In the genomic region with DNA sequence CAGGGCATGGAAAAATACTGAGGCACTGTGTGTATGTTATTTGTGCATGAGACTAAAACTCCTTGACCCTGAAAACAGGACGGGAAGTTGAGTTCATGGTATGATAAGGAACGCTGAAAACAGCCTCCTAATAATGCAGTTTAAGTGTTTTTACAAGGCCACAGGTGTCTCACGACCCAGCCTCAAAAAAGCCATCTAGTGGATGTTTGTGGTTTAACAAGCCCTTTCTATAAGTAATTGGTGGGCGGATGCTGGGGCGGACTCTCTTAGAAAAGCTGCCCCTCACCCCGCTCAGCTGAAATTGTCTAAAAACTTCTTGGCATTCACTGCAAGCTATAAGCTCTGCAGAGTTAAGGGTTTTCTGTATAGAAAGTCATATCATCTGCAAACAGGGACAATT, we compare ENCODE assay signal across 32 cellular contexts.
A peak's percentile ranks its signal among the peaks of the same experiment; 100 is the strongest.
DNase-seq lines count a peak whose midpoint lies in the region; ATAC-seq and TF ChIP-seq lines count a peak whose summit lies in the region.
"Had no signal": no experiment of that assay in that cellular context is flagged by ENCODE, and none has a peak within 500 bp of the region (broad histone marks: within the 10 kb centered on the region; RNA-seq: fewer than 3 reads in every experiment).

No MANE protein-coding gene starts in this region.

- H3K9me3 Mint-ChIP-seq in HFFc6: peaks cover 48% of the 10 kb centered on the region

- H3K4me1 Mint-ChIP-seq in HFFc6 (ENCODE audit: low read depth): no peaks in the 10 kb centered on the region
- H3K4me1 Mint-ChIP-seq: activated naive CD4-positive, alpha-beta T cell treated with anti-CD3 and anti-CD28 coated beads, Interleukin-2, amount 10 ng/mL, durations not matched to agents 7 days and 5 days; brain; immature natural killer cell; neural progenitor cell; stimulated activated naive CD8-positive, alpha-beta T cell treated with anti-CD3 and anti-CD28 coated beads, Interleukin-15, amount 100 ng/mL, for 72 hours had no signal

- BruUV-seq in PC-3 (replicated peaks; lab: Mats Ljungman, UMichigan): no TSS peak

- CTCF ChIA-PET in PC-3 (lab: Charles Lee): no interaction called here

- no peaks in the 10 kb centered on the region for H3K79me2 ChIP-seq in PC-3 (ENCODE audit: low read length)
- H3K79me2 ChIP-seq: parathyroid adenoma had no signal

- POLR2A ChIA-PET in PC-3 (lab: Charles Lee; ENCODE audit: unreplicated experiment): no interaction called here

- no peak overlapping the region for H3K4me3 Mint-ChIP-seq in HFFc6
- H3K4me3 Mint-ChIP-seq: activated CD4-positive, alpha-beta memory T cell treated with anti-CD3 and anti-CD28 coated beads for 36 hours; activated naive CD4-positive, alpha-beta T cell treated with anti-CD3 and anti-CD28 coated beads, Interleukin-2, amount 10 ng/mL, durations not matched to agents 7 days and 5 days; brain; IgD-negative memory B cell; immature natural killer cell; memory B cell; neural progenitor cell; stimulated activated naive CD8-positive, alpha-beta T cell treated with anti-CD3 and anti-CD28 coated beads, Interleukin-15, amount 100 ng/mL, for 72 hours had no signal

- ATAC-seq in PC-3: no peak
- no peak for ATAC-seq in HG02798 (IDR thresholded peaks at IDR 0.05; ENCODE audit: poor library complexity, unreplicated experiment)
- ATAC-seq: heart right ventricle; left lobe of liver; stimulated activated naive CD8-positive, alpha-beta T cell treated with anti-CD3 and anti-CD28 coated beads, Interleukin-15, amount 100 ng/mL, for 72 hours had no signal

- peaks cover 27% of the 10 kb centered on the region for H3K36me3 Mint-ChIP-seq in HFFc6 (ENCODE audit: low read depth)

- H3K4me1 ChIP-seq in PC-3 (ENCODE audit: insufficient read depth, low read length) (no peaks in the 10 kb centered on the region), iPS DF 6.9 (ENCODE audit: control insufficient read depth, insufficient read depth, low read length) (no peaks in the 10 kb centered on the region)
- H3K4me1 ChIP-seq: heart right ventricle, neural progenitor cell, parathyroid adenoma, thyroid gland, vagina had no signal

- no peak overlapping the region for H3K4me2 ChIP-seq in PC-3 (ENCODE audit: low read length)
- H3K4me2 ChIP-seq: neural progenitor cell, smooth muscle cell had no signal

- H3K9me2 ChIP-seq in PC-3 (replicated peaks; ENCODE audit: low read length): no peaks in the 10 kb centered on the region

- no peaks in the 10 kb centered on the region for H3K27me3 Mint-ChIP-seq in HFFc6 (ENCODE audit: insufficient read depth)
- H3K27me3 Mint-ChIP-seq: activated CD4-positive, alpha-beta memory T cell treated with anti-CD3 and anti-CD28 coated beads for 36 hours; activated naive CD4-positive, alpha-beta T cell treated with anti-CD3 and anti-CD28 coated beads, Interleukin-2, amount 10 ng/mL, durations not matched to agents 7 days and 5 days; brain; IgD-negative memory B cell; memory B cell; stimulated activated naive CD8-positive, alpha-beta T cell treated with anti-CD3 and anti-CD28 coated beads, Interleukin-15, amount 100 ng/mL, for 72 hours had no signal

- peak; percentile 11; the same call in 1 of the 2 replicates for TF ChIP-seq CTCF in HFFc6 (IDR thresholded peaks at IDR 0.05)
- 0 out of 2 replicates have a peak, but pooled peaks have one; percentile 27 for TF ChIP-seq CTCF in PC-3 (conservative IDR thresholded peaks at IDR 0.05; ENCODE audit: low read depth, low read length)

- H3K27ac ChIP-seq in PC-3 (ENCODE audit: low read length) (no peak overlapping the region), iPS DF 6.9 (ENCODE audit: low read length) (no peak overlapping the region)
- H3K27ac ChIP-seq: epithelial cell of prostate, heart right ventricle, neural progenitor cell, parathyroid adenoma, thyroid gland, vagina had no signal

- H2AFZ ChIP-seq in PC-3 (ENCODE audit: low read length): no peak overlapping the region
- H2AFZ ChIP-seq: neural progenitor cell, parathyroid adenoma had no signal

- H3K27me3 ChIP-seq in PC-3 (ENCODE audit: low read length) (no peaks in the 10 kb centered on the region), iPS DF 6.9 (ENCODE audit: control insufficient read depth, insufficient read depth, low read length) (no peaks in the 10 kb centered on the region)
- H3K27me3 ChIP-seq: heart right ventricle, neural progenitor cell, thyroid gland, vagina had no signal

- H3K9ac ChIP-seq in PC-3 (ENCODE audit: low read length): no peak overlapping the region
- H3K9ac ChIP-seq: neural progenitor cell, parathyroid adenoma had no signal

- DNase-seq in NCI-H82 (lab: John Stamatoyannopoulos, UW) (peak; percentile 0), NCI-H82 treated with DMSO at 0.1 percent for 48 hours (lab: John Stamatoyannopoulos, UW; ENCODE audit: unreplicated experiment) (no peak), HFFc6 (no peak), PC-3 (no peak), iPS DF 6.9 (ENCODE audit: low read depth, low spot score) (peak; percentile 2), DMS153 treated with DMSO at 0.1 percent for 48 hours (lab: John Stamatoyannopoulos, UW; ENCODE audit: unreplicated experiment) (no peak)
- DNase-seq in activated CD4-positive, alpha-beta T cell treated with anti-CD3 and anti-CD28 coated beads, Interleukin-2, amount 50 U/mL, for 48 hours: no peak
- DNase-seq: activated CD4-positive, alpha-beta memory T cell treated with anti-CD3 and anti-CD28 coated beads for 36 hours; activated CD8-positive, alpha-beta memory T cell treated with anti-CD3 and anti-CD28 coated beads, Interleukin-2, amount 50 U/mL, for 4 hours; activated naive CD4-positive, alpha-beta T cell treated with anti-CD3 and anti-CD28 coated beads, Interleukin-2, amount 10 ng/mL, durations not matched to agents 7 days and 5 days; DMS79 treated with DMSO at 0.1 percent for 48 hours; heart right ventricle; immature natural killer cell; NCI-H1417; NCI-H2081 treated with DMSO at 0.1 percent for 48 hours; NCI-H345; NCI-H774; SHP77 treated with DMSO at 0.1 percent for 48 hours; stimulated activated CD4-positive, alpha-beta T cell treated with anti-CD3 and anti-CD28 coated beads, Interleukin-1b, Interleukin-23, amount 100 ng/mL, for 48 hours; stimulated activated CD8-positive, alpha-beta memory T cell treated with anti-CD3 and anti-CD28 coated beads, Interleukin-4, amount 100 ng/mL, for 48 hours; stimulated activated naive CD8-positive, alpha-beta T cell treated with anti-CD3 and anti-CD28 coated beads, Interleukin-15, amount 100 ng/mL, for 72 hours; thyroid gland had no signal

- H3K4me3 ChIP-seq in PC-3 (ENCODE audit: low read length) (no peak overlapping the region), iPS DF 6.9 (ENCODE audit: low read length) (no peak overlapping the region)
- H3K4me3 ChIP-seq: heart right ventricle, neural progenitor cell, smooth muscle cell, thyroid gland, vagina had no signal

- intact Hi-C loops in PC-3 (cut with micrococcal nuclease): no loop called here

- H3K36me3 ChIP-seq in PC-3 (ENCODE audit: low read depth, low read length) (peaks cover 7% of the 10 kb centered on the region; the same call in 1 of the 2 replicates), iPS DF 6.9 (ENCODE audit: control insufficient read depth, insufficient read depth, low read length) (no peaks in the 10 kb centered on the region)
- H3K36me3 ChIP-seq: neural progenitor cell, thyroid gland, vagina had no signal

- H3F3A ChIP-seq in PC-3 (ENCODE audit: low read length, unreplicated experiment): no peaks in the 10 kb centered on the region

- WGBS in iPS DF 6.9 (ENCODE audit: insufficient coverage, insufficient read length): no CpG with 5 or more reads among the region's 6 CpGs

- peaks cover 10% of the 10 kb centered on the region for H3K9me3 ChIP-seq in PC-3 (ENCODE audit: low read length)
- no peaks in the 10 kb centered on the region for H3K9me3 ChIP-seq in iPS DF 6.9 (ENCODE audit: control insufficient read depth, insufficient read depth, low read length)
- H3K9me3 ChIP-seq: thyroid gland had no signal

- no peaks in the 10 kb centered on the region for H4K20me1 ChIP-seq in PC-3 (ENCODE audit: low read length)

- H3K27ac Mint-ChIP-seq in HFFc6: no peak overlapping the region
- H3K27ac Mint-ChIP-seq: activated CD4-positive, alpha-beta memory T cell treated with anti-CD3 and anti-CD28 coated beads for 36 hours; activated naive CD4-positive, alpha-beta T cell treated with anti-CD3 and anti-CD28 coated beads, Interleukin-2, amount 10 ng/mL, durations not matched to agents 7 days and 5 days; brain; immature natural killer cell; memory B cell; neural progenitor cell; stimulated activated naive CD8-positive, alpha-beta T cell treated with anti-CD3 and anti-CD28 coated beads, Interleukin-15, amount 100 ng/mL, for 72 hours had no signal

Comparison
In these comparisons a context has a peak if more than half of its experiments do, and no peak if none do; other contexts are left out.
1. DNase-seq: peak in NCI-H82 (single experiment) and iPS DF 6.9 (single experiment); none in NCI-H82 treated with DMSO at 0.1 percent for 48 hours (single experiment), HFFc6 (single experiment), PC-3 (single experiment), DMS153 treated with DMSO at 0.1 percent for 48 hours (single experiment) and activated CD4-positive, alpha-beta T cell treated with anti-CD3 and anti-CD28 coated beads, Interleukin-2, amount 50 U/mL, for 48 hours (0 of 2).